1 cellular context compared by ENCODE assay signal in the genomic region with DNA sequence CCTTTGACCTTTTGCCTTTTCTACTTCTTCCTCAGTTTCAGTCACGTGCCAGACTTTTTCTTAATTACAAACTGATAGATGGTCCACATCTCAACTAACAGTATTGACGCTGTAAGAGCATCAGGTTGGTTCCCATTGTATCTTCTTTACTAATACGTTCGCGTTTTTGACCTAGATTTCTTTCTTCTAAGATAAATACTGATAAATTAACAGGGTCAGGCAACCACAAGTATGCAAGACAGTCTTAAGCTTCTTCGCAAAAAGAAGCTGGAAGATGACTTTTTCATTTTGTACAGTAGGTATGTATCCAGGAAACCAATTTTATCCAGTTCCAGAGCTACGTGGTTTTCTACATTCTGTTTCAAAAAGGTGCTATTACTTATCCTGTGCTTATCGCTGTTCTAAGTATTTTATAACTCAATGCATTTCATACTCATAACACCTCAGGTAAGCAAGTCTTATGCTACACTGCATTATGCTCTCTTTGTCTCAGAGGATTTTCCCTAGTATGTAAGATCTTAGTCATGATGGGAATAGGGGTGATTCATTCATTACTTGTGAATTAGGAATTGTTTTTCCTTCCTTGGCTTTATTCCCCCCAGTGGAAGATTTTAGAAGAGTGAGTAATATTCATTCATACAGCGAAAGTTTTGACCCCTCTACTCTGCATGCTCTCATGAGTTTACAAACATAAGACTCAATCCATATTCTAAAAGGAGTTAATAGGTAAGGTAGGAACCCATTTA.
A peak's percentile ranks its signal among the peaks of the same experiment; 100 is the strongest.
TF ChIP-seq lines count a peak whose summit lies in the region.

No MANE protein-coding gene starts in this region.

TF ChIP-seq in SK-N-SH, 30 proteins besides CTCF, POLR2A, EP300 and RAD21 (continued from another document):
- TF ChIP-seq, protein P1, sequence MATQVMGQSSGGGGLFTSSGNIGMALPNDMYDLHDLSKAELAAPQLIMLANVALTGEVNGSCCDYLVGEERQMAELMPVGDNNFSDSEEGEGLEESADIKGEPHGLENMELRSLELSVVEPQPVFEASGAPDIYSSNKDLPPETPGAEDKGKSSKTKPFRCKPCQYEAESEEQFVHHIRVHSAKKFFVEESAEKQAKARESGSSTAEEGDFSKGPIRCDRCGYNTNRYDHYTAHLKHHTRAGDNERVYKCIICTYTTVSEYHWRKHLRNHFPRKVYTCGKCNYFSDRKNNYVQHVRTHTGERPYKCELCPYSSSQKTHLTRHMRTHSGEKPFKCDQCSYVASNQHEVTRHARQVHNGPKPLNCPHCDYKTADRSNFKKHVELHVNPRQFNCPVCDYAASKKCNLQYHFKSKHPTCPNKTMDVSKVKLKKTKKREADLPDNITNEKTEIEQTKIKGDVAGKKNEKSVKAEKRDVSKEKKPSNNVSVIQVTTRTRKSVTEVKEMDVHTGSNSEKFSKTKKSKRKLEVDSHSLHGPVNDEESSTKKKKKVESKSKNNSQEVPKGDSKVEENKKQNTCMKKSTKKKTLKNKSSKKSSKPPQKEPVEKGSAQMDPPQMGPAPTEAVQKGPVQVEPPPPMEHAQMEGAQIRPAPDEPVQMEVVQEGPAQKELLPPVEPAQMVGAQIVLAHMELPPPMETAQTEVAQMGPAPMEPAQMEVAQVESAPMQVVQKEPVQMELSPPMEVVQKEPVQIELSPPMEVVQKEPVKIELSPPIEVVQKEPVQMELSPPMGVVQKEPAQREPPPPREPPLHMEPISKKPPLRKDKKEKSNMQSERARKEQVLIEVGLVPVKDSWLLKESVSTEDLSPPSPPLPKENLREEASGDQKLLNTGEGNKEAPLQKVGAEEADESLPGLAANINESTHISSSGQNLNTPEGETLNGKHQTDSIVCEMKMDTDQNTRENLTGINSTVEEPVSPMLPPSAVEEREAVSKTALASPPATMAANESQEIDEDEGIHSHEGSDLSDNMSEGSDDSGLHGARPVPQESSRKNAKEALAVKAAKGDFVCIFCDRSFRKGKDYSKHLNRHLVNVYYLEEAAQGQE (IDR thresholded peaks at IDR 0.05; ENCODE audit: low read depth, low read length): no peak
- TF ChIP-seq SIN3A (IDR thresholded peaks at IDR 0.05; ENCODE audit: borderline replicate concordance, low read depth, low read length) (no peak), POLR2AphosphoS5 (IDR thresholded peaks at IDR 0.05; ENCODE audit: low read depth, low read length) (peak; percentile 60; the same call in 1 of the 2 replicates), FOSL2 (IDR thresholded peaks at IDR 0.05; ENCODE audit: borderline replicate concordance, low read depth) (peak; percentile 98), RXRA (IDR thresholded peaks at IDR 0.05; ENCODE audit: borderline replicate concordance, low read depth) (peak; percentile 45; the same call in 1 of the 2 replicates), RCOR1 (IDR thresholded peaks at IDR 0.05; ENCODE audit: low read length) (no peak), RFX5 (IDR thresholded peaks at IDR 0.05; ENCODE audit: low read length) (no peak), GABPA (IDR thresholded peaks at IDR 0.05; ENCODE audit: low read depth) (no peak; the same call in 1 of the 2 replicates), CHD2 (IDR thresholded peaks at IDR 0.05; ENCODE audit: low read length, partially characterized antibody) (no peak), MEF2A (IDR thresholded peaks at IDR 0.05; ENCODE audit: borderline replicate concordance, low read depth) (no peak), TEAD4 (IDR thresholded peaks at IDR 0.05; ENCODE audit: borderline replicate concordance, insufficient read depth) (peak; percentile 53; the same call in 1 of the 2 replicates), FOXJ3 (CRISPR knock-in tag; IDR thresholded peaks at IDR 0.05) (no peak), NRF1 (IDR thresholded peaks at IDR 0.05; ENCODE audit: low read depth, low read length) (no peak), YY1 (IDR thresholded peaks at IDR 0.05; ENCODE audit: low read depth) (no peak), TAF1 (IDR thresholded peaks at IDR 0.05; ENCODE audit: borderline replicate concordance, low read depth, low read length) (no peak)
- TF ChIP-seq, protein P2, sequence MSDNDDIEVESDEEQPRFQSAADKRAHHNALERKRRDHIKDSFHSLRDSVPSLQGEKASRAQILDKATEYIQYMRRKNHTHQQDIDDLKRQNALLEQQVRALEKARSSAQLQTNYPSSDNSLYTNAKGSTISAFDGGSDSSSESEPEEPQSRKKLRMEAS (IDR thresholded peaks at IDR 0.05; ENCODE audit: low read depth): peak; percentile 78
- TF ChIP-seq, protein P3, sequence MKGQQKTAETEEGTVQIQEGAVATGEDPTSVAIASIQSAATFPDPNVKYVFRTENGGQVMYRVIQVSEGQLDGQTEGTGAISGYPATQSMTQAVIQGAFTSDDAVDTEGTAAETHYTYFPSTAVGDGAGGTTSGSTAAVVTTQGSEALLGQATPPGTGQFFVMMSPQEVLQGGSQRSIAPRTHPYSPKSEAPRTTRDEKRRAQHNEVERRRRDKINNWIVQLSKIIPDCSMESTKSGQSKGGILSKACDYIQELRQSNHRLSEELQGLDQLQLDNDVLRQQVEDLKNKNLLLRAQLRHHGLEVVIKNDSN (IDR thresholded peaks at IDR 0.05; ENCODE audit: borderline replicate concordance, low read depth): peak; percentile 61; the same call in 1 of the 2 replicates
